ENCODE assay signal across 2 cellular contexts in the genomic region with DNA sequence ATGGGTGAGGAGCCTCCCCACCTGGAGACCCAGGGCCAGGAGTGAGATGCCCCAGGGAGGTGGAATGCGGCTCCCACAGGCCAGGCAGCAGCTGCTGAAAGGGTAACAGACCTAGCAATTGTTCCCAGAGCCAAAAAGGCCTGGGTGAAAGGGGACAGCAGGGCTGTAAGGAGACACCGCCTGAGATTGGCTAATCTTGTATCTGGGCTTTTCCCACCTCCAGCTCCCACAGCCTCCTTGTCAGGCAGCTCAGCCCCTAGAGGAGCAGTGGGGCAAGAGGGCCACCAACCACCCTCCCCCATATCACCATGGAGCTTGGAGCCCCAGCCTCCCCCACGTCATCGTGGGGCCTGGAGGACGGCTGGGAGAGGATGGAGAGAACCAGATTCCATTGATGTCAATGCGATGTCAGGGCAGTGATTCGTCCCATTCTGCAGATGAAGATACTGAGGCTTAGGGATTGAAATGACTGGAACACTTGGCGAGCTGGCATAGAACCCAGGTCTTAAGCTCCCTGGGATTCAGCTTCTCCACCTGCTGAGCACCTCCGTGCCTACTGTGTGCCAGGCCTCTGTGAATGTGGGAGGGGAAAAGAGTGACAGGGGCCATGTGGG.
TF ChIP-seq lines count a peak whose summit lies in the region.

No MANE protein-coding gene starts in this region.

TF ChIP-seq in Ishikawa, 13 proteins besides CTCF, POLR2A, EP300 and RAD21:
- TF ChIP-seq NFIC (IDR thresholded peaks at IDR 0.05) (no peak), TAF1 (IDR thresholded peaks at IDR 0.05; ENCODE audit: low read depth) (no peak), FOXM1 (IDR thresholded peaks at IDR 0.05; ENCODE audit: borderline replicate concordance, low read depth) (no peak), TEAD4 (IDR thresholded peaks at IDR 0.05) (peak; percentile 33; the same call in 1 of the 2 replicates), TCF12 (IDR thresholded peaks at IDR 0.05; ENCODE audit: low read depth) (peak; percentile 7; the same call in 1 of the 2 replicates), EGR1 (IDR thresholded peaks at IDR 0.05) (no peak), CREB1 (IDR thresholded peaks at IDR 0.05; ENCODE audit: low read depth) (no peak), ZBTB7A (IDR thresholded peaks at IDR 0.05; ENCODE audit: low read depth) (no peak), CEBPB (IDR thresholded peaks at IDR 0.05) (peak; percentile 43; the same call in 1 of the 2 replicates), YY1 (IDR thresholded peaks at IDR 0.05; ENCODE audit: low read depth) (no peak)
- TF ChIP-seq, protein P1, sequence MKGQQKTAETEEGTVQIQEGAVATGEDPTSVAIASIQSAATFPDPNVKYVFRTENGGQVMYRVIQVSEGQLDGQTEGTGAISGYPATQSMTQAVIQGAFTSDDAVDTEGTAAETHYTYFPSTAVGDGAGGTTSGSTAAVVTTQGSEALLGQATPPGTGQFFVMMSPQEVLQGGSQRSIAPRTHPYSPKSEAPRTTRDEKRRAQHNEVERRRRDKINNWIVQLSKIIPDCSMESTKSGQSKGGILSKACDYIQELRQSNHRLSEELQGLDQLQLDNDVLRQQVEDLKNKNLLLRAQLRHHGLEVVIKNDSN (IDR thresholded peaks at IDR 0.05), result no peak
- TF ChIP-seq, protein P2, sequence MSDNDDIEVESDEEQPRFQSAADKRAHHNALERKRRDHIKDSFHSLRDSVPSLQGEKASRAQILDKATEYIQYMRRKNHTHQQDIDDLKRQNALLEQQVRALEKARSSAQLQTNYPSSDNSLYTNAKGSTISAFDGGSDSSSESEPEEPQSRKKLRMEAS (IDR thresholded peaks at IDR 0.05), result peak; percentile 33; the same call in 1 of the 2 replicates
- TF ChIP-seq, protein P3, sequence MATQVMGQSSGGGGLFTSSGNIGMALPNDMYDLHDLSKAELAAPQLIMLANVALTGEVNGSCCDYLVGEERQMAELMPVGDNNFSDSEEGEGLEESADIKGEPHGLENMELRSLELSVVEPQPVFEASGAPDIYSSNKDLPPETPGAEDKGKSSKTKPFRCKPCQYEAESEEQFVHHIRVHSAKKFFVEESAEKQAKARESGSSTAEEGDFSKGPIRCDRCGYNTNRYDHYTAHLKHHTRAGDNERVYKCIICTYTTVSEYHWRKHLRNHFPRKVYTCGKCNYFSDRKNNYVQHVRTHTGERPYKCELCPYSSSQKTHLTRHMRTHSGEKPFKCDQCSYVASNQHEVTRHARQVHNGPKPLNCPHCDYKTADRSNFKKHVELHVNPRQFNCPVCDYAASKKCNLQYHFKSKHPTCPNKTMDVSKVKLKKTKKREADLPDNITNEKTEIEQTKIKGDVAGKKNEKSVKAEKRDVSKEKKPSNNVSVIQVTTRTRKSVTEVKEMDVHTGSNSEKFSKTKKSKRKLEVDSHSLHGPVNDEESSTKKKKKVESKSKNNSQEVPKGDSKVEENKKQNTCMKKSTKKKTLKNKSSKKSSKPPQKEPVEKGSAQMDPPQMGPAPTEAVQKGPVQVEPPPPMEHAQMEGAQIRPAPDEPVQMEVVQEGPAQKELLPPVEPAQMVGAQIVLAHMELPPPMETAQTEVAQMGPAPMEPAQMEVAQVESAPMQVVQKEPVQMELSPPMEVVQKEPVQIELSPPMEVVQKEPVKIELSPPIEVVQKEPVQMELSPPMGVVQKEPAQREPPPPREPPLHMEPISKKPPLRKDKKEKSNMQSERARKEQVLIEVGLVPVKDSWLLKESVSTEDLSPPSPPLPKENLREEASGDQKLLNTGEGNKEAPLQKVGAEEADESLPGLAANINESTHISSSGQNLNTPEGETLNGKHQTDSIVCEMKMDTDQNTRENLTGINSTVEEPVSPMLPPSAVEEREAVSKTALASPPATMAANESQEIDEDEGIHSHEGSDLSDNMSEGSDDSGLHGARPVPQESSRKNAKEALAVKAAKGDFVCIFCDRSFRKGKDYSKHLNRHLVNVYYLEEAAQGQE (IDR thresholded peaks at IDR 0.05; ENCODE audit: low read depth), result no peak
TF ChIP-seq in Ishikawa: peak in this region for 4.

TF ChIP-seq in K562, 482 proteins besides CTCF, POLR2A, EP300 and RAD21:
- TF ChIP-seq RBM25 (IDR thresholded peaks at IDR 0.05; ENCODE audit: low read depth, low read length, severe bottlenecking), result peak; percentile 87
- no peak for TF ChIP-seq MAFK (IDR thresholded peaks at IDR 0.05; ENCODE audit: low read length)
- peak; percentile 62 for TF ChIP-seq SMARCA5 (IDR thresholded peaks at IDR 0.05)
- no peak for TF ChIP-seq KDM5B (IDR thresholded peaks at IDR 0.05; ENCODE audit: insufficient replicate concordance, low read depth, low read length)
- peak; percentile 22 for TF ChIP-seq RBBP5 (IDR thresholded peaks at IDR 0.05; ENCODE audit: borderline replicate concordance, insufficient read depth, low read length, poor library complexity, severe bottlenecking)
- peak; percentile 53; the same call in 1 of the 2 replicates for TF ChIP-seq CREM (IDR thresholded peaks at IDR 0.05; ENCODE audit: low read depth)
- no peak for TF ChIP-seq HNRNPH1 (optimal IDR thresholded peaks at IDR 0.05; ENCODE audit: low read depth, low read length)
- TF ChIP-seq CBFA2T3 (IDR thresholded peaks at IDR 0.05), result peak; percentile 29
- TF ChIP-seq BCOR (IDR thresholded peaks at IDR 0.05), result peak; percentile 95
- no peak for TF ChIP-seq MAFG (tag; conservative IDR thresholded peaks at IDR 0.05)
- TF ChIP-seq ZNF140 (CRISPR knock-in tag; IDR thresholded peaks at IDR 0.05), result no peak
- TF ChIP-seq ZNF75A (CRISPR knock-in tag; IDR thresholded peaks at IDR 0.05), result peak; percentile 95
- peak; percentile 94 for TF ChIP-seq ADNP (tag; IDR thresholded peaks at IDR 0.05)
- 0 out of 2 replicates have a peak, but pooled peaks have one; percentile 15 for TF ChIP-seq L3MBTL2 (IDR thresholded peaks at IDR 0.05)
- TF ChIP-seq, protein P4, sequence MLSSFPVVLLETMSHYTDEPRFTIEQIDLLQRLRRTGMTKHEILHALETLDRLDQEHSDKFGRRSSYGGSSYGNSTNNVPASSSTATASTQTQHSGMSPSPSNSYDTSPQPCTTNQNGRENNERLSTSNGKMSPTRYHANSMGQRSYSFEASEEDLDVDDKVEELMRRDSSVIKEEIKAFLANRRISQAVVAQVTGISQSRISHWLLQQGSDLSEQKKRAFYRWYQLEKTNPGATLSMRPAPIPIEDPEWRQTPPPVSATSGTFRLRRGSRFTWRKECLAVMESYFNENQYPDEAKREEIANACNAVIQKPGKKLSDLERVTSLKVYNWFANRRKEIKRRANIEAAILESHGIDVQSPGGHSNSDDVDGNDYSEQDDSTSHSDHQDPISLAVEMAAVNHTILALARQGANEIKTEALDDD (IDR thresholded peaks at IDR 0.05), result no peak
- TF ChIP-seq PTBP1 (IDR thresholded peaks at IDR 0.05; ENCODE audit: low read depth, low read length), result peak; percentile 64; the same call in 1 of the 2 replicates
- TF ChIP-seq, protein P5, sequence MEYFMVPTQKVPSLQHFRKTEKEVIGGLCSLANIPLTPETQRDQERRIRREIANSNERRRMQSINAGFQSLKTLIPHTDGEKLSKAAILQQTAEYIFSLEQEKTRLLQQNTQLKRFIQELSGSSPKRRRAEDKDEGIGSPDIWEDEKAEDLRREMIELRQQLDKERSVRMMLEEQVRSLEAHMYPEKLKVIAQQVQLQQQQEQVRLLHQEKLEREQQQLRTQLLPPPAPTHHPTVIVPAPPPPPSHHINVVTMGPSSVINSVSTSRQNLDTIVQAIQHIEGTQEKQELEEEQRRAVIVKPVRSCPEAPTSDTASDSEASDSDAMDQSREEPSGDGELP (CRISPR knock-in tag; IDR thresholded peaks at IDR 0.05; ENCODE audit: borderline replicate concordance), result peak; percentile 59; the same call in 1 of the 2 replicates
- TF ChIP-seq, protein P6, sequence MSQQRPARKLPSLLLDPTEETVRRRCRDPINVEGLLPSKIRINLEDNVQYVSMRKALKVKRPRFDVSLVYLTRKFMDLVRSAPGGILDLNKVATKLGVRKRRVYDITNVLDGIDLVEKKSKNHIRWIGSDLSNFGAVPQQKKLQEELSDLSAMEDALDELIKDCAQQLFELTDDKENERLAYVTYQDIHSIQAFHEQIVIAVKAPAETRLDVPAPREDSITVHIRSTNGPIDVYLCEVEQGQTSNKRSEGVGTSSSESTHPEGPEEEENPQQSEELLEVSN (IDR thresholded peaks at IDR 0.05; ENCODE audit: borderline replicate concordance in 1 of 2, extremely low read depth in 1 of 2, insufficient read depth in 1 of 2, insufficient read length in 1 of 2, low read depth in 1 of 2, low read length in 1 of 2, poor library complexity in 1 of 2, severe bottlenecking in 1 of 2), result peak in 1 of 2 experiments; percentile 12
- no peak for TF ChIP-seq ATF1 (CRISPR knock-in tag; IDR thresholded peaks at IDR 0.05)
- 0 out of 2 replicates have a peak, but pooled peaks have one; percentile 42 for TF ChIP-seq ATF1 (tag; IDR thresholded peaks at IDR 0.05)
- TF ChIP-seq SAP30 (IDR thresholded peaks at IDR 0.05; ENCODE audit: borderline replicate concordance, insufficient read depth, low read depth, low read length, poor library complexity, severe bottlenecking), result no peak
- peak; percentile 43; the same call in 1 of the 2 replicates for TF ChIP-seq CEBPB (tag; IDR thresholded peaks at IDR 0.05)
- no peak for TF ChIP-seq CREB1 (IDR thresholded peaks at IDR 0.05)
- TF ChIP-seq CREB1 (CRISPR knock-in tag; IDR thresholded peaks at IDR 0.05), result 0 out of 2 replicates have a peak, but pooled peaks have one; percentile 30
- TF ChIP-seq MAZ (CRISPR knock-in tag; conservative IDR thresholded peaks at IDR 0.05 in 1 of 2, IDR thresholded peaks at IDR 0.05 in 1 of 2), result 0 out of 4 replicates have a peak, but pooled peaks of 1 of the 2 experiments have one; percentile 24
- 0 out of 2 replicates have a peak, but pooled peaks have one; percentile 20 for TF ChIP-seq CTBP1 (IDR thresholded peaks at IDR 0.05; ENCODE audit: borderline replicate concordance)
- TF ChIP-seq FOSL1 (tag; conservative IDR thresholded peaks at IDR 0.05), result 0 out of 2 replicates have a peak, but pooled peaks have one; percentile 16
- TF ChIP-seq, protein P7, sequence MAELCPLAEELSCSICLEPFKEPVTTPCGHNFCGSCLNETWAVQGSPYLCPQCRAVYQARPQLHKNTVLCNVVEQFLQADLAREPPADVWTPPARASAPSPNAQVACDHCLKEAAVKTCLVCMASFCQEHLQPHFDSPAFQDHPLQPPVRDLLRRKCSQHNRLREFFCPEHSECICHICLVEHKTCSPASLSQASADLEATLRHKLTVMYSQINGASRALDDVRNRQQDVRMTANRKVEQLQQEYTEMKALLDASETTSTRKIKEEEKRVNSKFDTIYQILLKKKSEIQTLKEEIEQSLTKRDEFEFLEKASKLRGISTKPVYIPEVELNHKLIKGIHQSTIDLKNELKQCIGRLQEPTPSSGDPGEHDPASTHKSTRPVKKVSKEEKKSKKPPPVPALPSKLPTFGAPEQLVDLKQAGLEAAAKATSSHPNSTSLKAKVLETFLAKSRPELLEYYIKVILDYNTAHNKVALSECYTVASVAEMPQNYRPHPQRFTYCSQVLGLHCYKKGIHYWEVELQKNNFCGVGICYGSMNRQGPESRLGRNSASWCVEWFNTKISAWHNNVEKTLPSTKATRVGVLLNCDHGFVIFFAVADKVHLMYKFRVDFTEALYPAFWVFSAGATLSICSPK (IDR thresholded peaks at IDR 0.05; ENCODE audit: borderline replicate concordance), result no peak
- TF ChIP-seq, protein P8, sequence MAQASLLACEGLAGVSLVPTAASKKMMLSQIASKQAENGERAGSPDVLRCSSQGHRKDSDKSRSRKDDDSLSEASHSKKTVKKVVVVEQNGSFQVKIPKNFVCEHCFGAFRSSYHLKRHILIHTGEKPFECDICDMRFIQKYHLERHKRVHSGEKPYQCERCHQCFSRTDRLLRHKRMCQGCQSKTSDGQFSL (CRISPR knock-in tag; IDR thresholded peaks at IDR 0.05), result 0 out of 2 replicates have a peak, but pooled peaks have one; percentile 27
- TF ChIP-seq, protein P8 (tag; IDR thresholded peaks at IDR 0.05), result no peak
- peak; percentile 91 to 95 for TF ChIP-seq KDM1A (IDR thresholded peaks at IDR 0.05)
- TF ChIP-seq CBX1 (IDR thresholded peaks at IDR 0.05; ENCODE audit: low read depth), result 0 out of 2 replicates have a peak, but pooled peaks have one; percentile 35
- TF ChIP-seq HDAC2 (IDR thresholded peaks at IDR 0.05), result peak; percentile 77
- TF ChIP-seq, protein P9, sequence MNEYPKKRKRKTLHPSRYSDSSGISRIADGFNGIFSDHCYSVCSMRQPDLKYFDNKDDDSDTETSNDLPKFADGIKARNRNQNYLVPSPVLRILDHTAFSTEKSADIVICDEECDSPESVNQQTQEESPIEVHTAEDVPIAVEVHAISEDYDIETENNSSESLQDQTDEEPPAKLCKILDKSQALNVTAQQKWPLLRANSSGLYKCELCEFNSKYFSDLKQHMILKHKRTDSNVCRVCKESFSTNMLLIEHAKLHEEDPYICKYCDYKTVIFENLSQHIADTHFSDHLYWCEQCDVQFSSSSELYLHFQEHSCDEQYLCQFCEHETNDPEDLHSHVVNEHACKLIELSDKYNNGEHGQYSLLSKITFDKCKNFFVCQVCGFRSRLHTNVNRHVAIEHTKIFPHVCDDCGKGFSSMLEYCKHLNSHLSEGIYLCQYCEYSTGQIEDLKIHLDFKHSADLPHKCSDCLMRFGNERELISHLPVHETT (CRISPR knock-in tag; conservative IDR thresholded peaks at IDR 0.05 in 1 of 2, IDR thresholded peaks at IDR 0.05 in 1 of 2), result no peak
- TF ChIP-seq CBX3 (IDR thresholded peaks at IDR 0.05; ENCODE audit: borderline replicate concordance in 1 of 2, low read length in 2 of 2), result 0 out of 3 replicates have a peak, but pooled peaks of 1 of the 2 experiments have one; percentile 18
- TF ChIP-seq CHD4 (IDR thresholded peaks at IDR 0.05; ENCODE audit: insufficient read depth, insufficient replicate concordance, low read depth, low read length, poor library complexity, severe bottlenecking), result peak; percentile 52
- peak; percentile 72 to 76; a peak in 3 of 4 replicates for TF ChIP-seq RCOR1 (IDR thresholded peaks at IDR 0.05; ENCODE audit: borderline replicate concordance in 1 of 2, low read depth in 2 of 2, low read length in 2 of 2)
TF ChIP-seq in K562: peak in this region for 25.
